ENCODE assay signal across 8 cellular contexts in the genomic region with DNA sequence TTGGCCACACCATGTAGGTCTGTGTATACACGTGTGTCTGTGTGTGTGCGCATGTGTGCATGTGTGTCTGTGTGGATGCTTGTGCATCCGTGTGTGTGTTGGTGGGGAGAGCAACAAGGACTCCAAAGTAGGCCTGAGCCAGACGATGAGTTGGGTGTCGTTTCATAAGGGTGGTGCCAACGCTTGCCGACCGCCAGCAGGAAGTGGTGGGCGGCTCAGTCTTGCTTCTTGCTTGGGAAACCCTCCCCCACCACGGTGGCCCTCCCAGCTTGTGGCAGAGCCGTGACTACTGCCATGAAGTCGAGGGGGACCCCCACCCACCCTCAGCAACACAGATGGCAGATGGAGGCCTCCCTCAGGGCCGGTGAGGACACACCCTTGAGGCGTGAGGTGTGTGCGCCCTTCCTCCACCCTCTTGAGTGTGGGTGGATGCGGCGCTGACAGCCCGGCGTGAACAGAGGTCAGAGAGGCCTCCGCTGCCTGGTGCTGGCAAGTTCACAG. TPM values are rescaled to one million over a fixed set of nuclear protein-coding genes. Genes with fewer than 3 reads are reported as not detected.
DNase-seq lines count a peak whose midpoint lies in the region; ATAC-seq and TF ChIP-seq lines count a peak whose summit lies in the region.

No MANE protein-coding gene starts in this region.

- peak overlapping the region; percentile 46 for H3K4me3 Mint-ChIP-seq in activated CD4-positive, alpha-beta T cell treated with anti-CD3 and anti-CD28 coated beads, Interleukin-2, amount 10 ng/mL, durations not matched to agents 24 days and 14 days
- no peak overlapping the region for H3K4me3 Mint-ChIP-seq in CD14-positive monocyte

- TF ChIP-seq CTCF in GM12865 (IDR thresholded peaks at IDR 0.05; ENCODE audit: insufficient read depth, low read depth, low read length, missing control alignments) (no peak), CD14-positive monocyte (IDR thresholded peaks at IDR 0.05) (no peak)

- H3K4me3 ChIP-seq in GM12865 (ENCODE audit: low read depth, low read length) = no peak overlapping the region

- peaks cover 4% of the 10 kb centered on the region for H3K9me3 Mint-ChIP-seq in activated CD4-positive, alpha-beta T cell treated with anti-CD3 and anti-CD28 coated beads, Interleukin-2, amount 10 ng/mL, durations not matched to agents 24 days and 14 days
- peaks cover 0 to 7% (median 0%) of the 10 kb centered on the region in 7 donors for H3K9me3 Mint-ChIP-seq in CD14-positive monocyte

- no peaks in the 10 kb centered on the region for H3K27me3 Mint-ChIP-seq in activated CD4-positive, alpha-beta T cell treated with anti-CD3 and anti-CD28 coated beads, Interleukin-2, amount 10 ng/mL, durations not matched to agents 24 days and 14 days
- peaks cover 0 to 6% (median 2%) of the 10 kb centered on the region in 3 donors for H3K27me3 Mint-ChIP-seq in CD14-positive monocyte (ENCODE audit: low read depth in 3 of 3)

- peaks cover 2% of the 10 kb centered on the region for H3K36me3 Mint-ChIP-seq in activated CD4-positive, alpha-beta T cell treated with anti-CD3 and anti-CD28 coated beads, Interleukin-2, amount 10 ng/mL, durations not matched to agents 24 days and 14 days (ENCODE audit: low read depth)
- no peaks in the 10 kb centered on the region for H3K36me3 Mint-ChIP-seq in CD14-positive monocyte

- peak overlapping the region; percentile 88 for H3K27ac Mint-ChIP-seq in activated CD4-positive, alpha-beta T cell treated with anti-CD3 and anti-CD28 coated beads, Interleukin-2, amount 10 ng/mL, durations not matched to agents 24 days and 14 days
- no peak overlapping the region for H3K27ac Mint-ChIP-seq in CD14-positive monocyte

- intact Hi-C loops in activated CD4-positive, alpha-beta T cell treated with anti-CD3 and anti-CD28 coated beads, Interleukin-2, amount 10 ng/mL, durations not matched to agents 24 days and 14 days (cut with micrococcal nuclease) = loop anchor here (2.0 kb wide), 1 partner anchor 17 kb away; a partner anchor contains a TSS
- intact Hi-C loops in CD14-positive monocyte (cut with micrococcal nuclease) = no loop called here

- ATAC-seq in HG02610 (IDR thresholded peaks at IDR 0.05; ENCODE audit: unreplicated experiment) (no peak), left lobe of liver (no peak)

- peaks cover 20% of the 10 kb centered on the region for H3K4me1 Mint-ChIP-seq in activated CD4-positive, alpha-beta T cell treated with anti-CD3 and anti-CD28 coated beads, Interleukin-2, amount 10 ng/mL, durations not matched to agents 24 days and 14 days
- H3K4me1 Mint-ChIP-seq in CD14-positive monocyte = peaks cover 6% of the 10 kb centered on the region

- DNase-seq in GM12865 (ENCODE audit: low read depth) = peak; percentile 32
- DNase-seq in activated CD4-positive, alpha-beta T cell treated with anti-CD3 and anti-CD28 coated beads, Interleukin-2, amount 10 ng/mL, durations not matched to agents 24 days and 14 days = peak; percentile 89
- DNase-seq in activated naive CD8-positive, alpha-beta T cell treated with anti-CD3 and anti-CD28 coated beads, Interleukin-2, amount 50 U/mL, for 16 hours (ENCODE audit: low read depth, low spot score) = peak; percentile 76
- DNase-seq in stimulated activated CD4-positive, alpha-beta T cell treated with anti-CD3 and anti-CD28 coated beads, Interleukin-4, amount 100 ng/mL, for 4 hours = peak; percentile 67 to 89
- DNase-seq in left lobe of liver (ENCODE audit: low spot score) = no peak
- DNase-seq in T1000 (lab: John Stamatoyannopoulos, UW) = no peak
- no peak for DNase-seq in CD14-positive monocyte (ENCODE audit: low spot score)

RNA-seq across cellular contexts. Expression of a gene that starts 17.5 kb away (rescaled TPM):
- 0.85 and 1.5 TPM in 2 replicates for total RNA-seq in activated CD4-positive, alpha-beta T cell treated with anti-CD3 and anti-CD28 coated beads, Interleukin-2, amount 10 ng/mL, durations not matched to agents 24 days and 14 days
- 0.33 TPM for total RNA-seq in left lobe of liver
- polyA plus RNA-seq in CD14-positive monocyte = under 1 TPM in 1 of 2 donors, not detected in 1; 0.04 TPM

RNA-seq across cellular contexts. Expression of a gene that starts 53.4 kb away (rescaled TPM):
- total RNA-seq in activated CD4-positive, alpha-beta T cell treated with anti-CD3 and anti-CD28 coated beads, Interleukin-2, amount 10 ng/mL, durations not matched to agents 24 days and 14 days = 3.0 and 3.2 TPM in 2 replicates
- 0.28 TPM for total RNA-seq in left lobe of liver
- polyA plus RNA-seq in CD14-positive monocyte = under 1 TPM; 0.16 to 0.17 TPM

Comparison
In these comparisons a context has a peak if more than half of its experiments do, and no peak if none do; other contexts are left out.
1. DNase-seq: peak in GM12865 (single experiment), activated CD4-positive, alpha-beta T cell treated with anti-CD3 and anti-CD28 coated beads, Interleukin-2, amount 10 ng/mL, durations not matched to agents 24 days and 14 days (single experiment), activated naive CD8-positive, alpha-beta T cell treated with anti-CD3 and anti-CD28 coated beads, Interleukin-2, amount 50 U/mL, for 16 hours (single experiment) and stimulated activated CD4-positive, alpha-beta T cell treated with anti-CD3 and anti-CD28 coated beads, Interleukin-4, amount 100 ng/mL, for 4 hours (2 of 2); none in left lobe of liver (single experiment), T1000 (single experiment) and CD14-positive monocyte (single experiment).